ENCODE assay signal across 12 cellular contexts in genomic region chr4:77827343-77827742, GRCh38. TPM values are rescaled to one million over a fixed set of nuclear protein-coding genes. Genes with fewer than 3 reads are reported as not detected.
DNase-seq lines count a peak whose midpoint lies in the region; ATAC-seq, FAIRE-seq and TF ChIP-seq lines count a peak whose summit lies in the region.
"Had no signal": no experiment of that assay in that cellular context is flagged by ENCODE, and none has a peak within 500 bp of the region (broad histone marks: within the 10 kb centered on the region; RNA-seq: fewer than 3 reads in every experiment).

No MANE protein-coding gene starts in this region.

- H3K4me1 Mint-ChIP-seq in activated CD8-positive, alpha-beta memory T cell treated with anti-CD3 and anti-CD28 coated beads, Interleukin-2, amount 10 ng/mL, durations not matched to agents 7 days and 5 days, result peaks cover 18% of the 10 kb centered on the region

- peak overlapping the region; percentile 45; the same call in 1 of the 2 replicates for H3K27ac ChIP-seq in SU-DHL-6 (ENCODE audit: low read depth, low read length)

- no peaks in the 10 kb centered on the region for H3K79me2 ChIP-seq in SU-DHL-6 (ENCODE audit: insufficient read depth, low read length)

- H3K36me3 Mint-ChIP-seq in activated CD8-positive, alpha-beta memory T cell treated with anti-CD3 and anti-CD28 coated beads, Interleukin-2, amount 10 ng/mL, durations not matched to agents 7 days and 5 days, result no peaks in the 10 kb centered on the region

- peak overlapping the region; percentile 26 for H3K27ac Mint-ChIP-seq in activated CD8-positive, alpha-beta memory T cell treated with anti-CD3 and anti-CD28 coated beads, Interleukin-2, amount 10 ng/mL, durations not matched to agents 7 days and 5 days
- H3K27ac Mint-ChIP-seq: dendritic cell treated with granulocyte-macrophage colony-stimulating factor and Interleukin-4, amounts not matched to agents 40 ng/mL and 50 ng/mL, for 4 days had no signal

- no peaks in the 10 kb centered on the region for H4K20me1 ChIP-seq in SU-DHL-6 (ENCODE audit: low read depth, low read length)

- H3K9me3 ChIP-seq in SU-DHL-6 (ENCODE audit: insufficient read depth, low read length), result no peaks in the 10 kb centered on the region

- H3K4me3 Mint-ChIP-seq in activated CD8-positive, alpha-beta memory T cell treated with anti-CD3 and anti-CD28 coated beads, Interleukin-2, amount 10 ng/mL, durations not matched to agents 7 days and 5 days, result no peak overlapping the region
- H3K4me3 Mint-ChIP-seq: dendritic cell treated with granulocyte-macrophage colony-stimulating factor and Interleukin-4, amounts not matched to agents 40 ng/mL and 50 ng/mL, for 4 days had no signal

- ATAC-seq in activated CD8-positive, alpha-beta memory T cell treated with anti-CD3 and anti-CD28 coated beads, Interleukin-2, amount 10 ng/mL, durations not matched to agents 7 days and 5 days, result peak; percentile 49
- peak; percentile 66 for ATAC-seq in HG02763 (IDR thresholded peaks at IDR 0.05; ENCODE audit: unreplicated experiment)
- peak; percentile 57 for ATAC-seq in stimulated activated naive CD8-positive, alpha-beta T cell treated with anti-CD3 and anti-CD28 coated beads, Interleukin-15, Interleukin-2, amounts not matched to agents 100 U/mL and 50 U/mL, for 24 hours

- H3K27me3 ChIP-seq in SU-DHL-6 (ENCODE audit: low read length), result no peaks in the 10 kb centered on the region

- H3K9me3 Mint-ChIP-seq in activated CD8-positive, alpha-beta memory T cell treated with anti-CD3 and anti-CD28 coated beads, Interleukin-2, amount 10 ng/mL, durations not matched to agents 7 days and 5 days (ENCODE audit: low read depth), result no peaks in the 10 kb centered on the region
- H3K9me3 Mint-ChIP-seq: dendritic cell treated with granulocyte-macrophage colony-stimulating factor and Interleukin-4, amounts not matched to agents 40 ng/mL and 50 ng/mL, for 4 days had no signal

- no peak for FAIRE-seq in HTR-8/SVneo (lab: Jason Lieb, UNC)

- H3K9ac ChIP-seq in SU-DHL-6 (ENCODE audit: low read length), result no peak overlapping the region

- peaks cover 3% of the 10 kb centered on the region; the same call in 1 of the 2 replicates for H3F3A ChIP-seq in SU-DHL-6 (ENCODE audit: insufficient read depth)

- peak overlapping the region; percentile 45 for H3K4me2 ChIP-seq in SU-DHL-6 (ENCODE audit: low read depth, low read length, poor library complexity, severe bottlenecking)
- H3K4me2 ChIP-seq: smooth muscle cell had no signal

- no peaks in the 10 kb centered on the region for H3K27me3 Mint-ChIP-seq in activated CD8-positive, alpha-beta memory T cell treated with anti-CD3 and anti-CD28 coated beads, Interleukin-2, amount 10 ng/mL, durations not matched to agents 7 days and 5 days
- H3K27me3 Mint-ChIP-seq: dendritic cell treated with granulocyte-macrophage colony-stimulating factor and Interleukin-4, amounts not matched to agents 40 ng/mL and 50 ng/mL, for 4 days had no signal

- no peaks in the 10 kb centered on the region for H3K36me3 ChIP-seq in SU-DHL-6 (ENCODE audit: low read length)

- no peak for TF ChIP-seq CTCF in SU-DHL-6 (IDR thresholded peaks at IDR 0.05; ENCODE audit: insufficient read depth, low read length, poor library complexity, severe bottlenecking)

- no peak for DNase-seq in activated CD8-positive, alpha-beta memory T cell treated with anti-CD3 and anti-CD28 coated beads, Interleukin-2, amount 10 ng/mL, durations not matched to agents 7 days and 5 days
- DNase-seq in activated CD8-positive, alpha-beta memory T cell treated with anti-CD3 and anti-CD28 coated beads, Interleukin-2, amount 50 U/mL, for 48 hours, result no peak
- no peak for DNase-seq in stimulated activated naive CD8-positive, alpha-beta T cell treated with anti-CD3 and anti-CD28 coated beads, Interleukin-15, Interleukin-2, amounts not matched to agents 100 U/mL and 50 U/mL, for 24 hours
- no peak for DNase-seq in stimulated activated CD4-positive, alpha-beta T cell treated with anti-CD3 and anti-CD28 coated beads, Interleukin-1b, Interleukin-23, amount 100 ng/mL, for 48 hours
- DNase-seq in RKO (ENCODE audit: low spot score) (no peak), HTR-8/SVneo (ENCODE audit: insufficient read length, low spot score) (no peak)
- DNase-seq: hippocampal formation, NCI-H2171 had no signal

- no peak overlapping the region for H3K4me3 ChIP-seq in SU-DHL-6 (ENCODE audit: insufficient read depth, low read length, poor library complexity, severe bottlenecking)
- H3K4me3 ChIP-seq: smooth muscle cell had no signal

- no peak overlapping the region for H2AFZ ChIP-seq in SU-DHL-6 (ENCODE audit: low read depth, low read length, severe bottlenecking)

- no peaks in the 10 kb centered on the region for H3K9me2 ChIP-seq in SU-DHL-6 (replicated peaks; ENCODE audit: insufficient read depth, low read length)

- CTCF ChIA-PET in activated CD8-positive, alpha-beta memory T cell treated with anti-CD3 and anti-CD28 coated beads, Interleukin-2, amount 10 ng/mL, durations not matched to agents 7 days and 5 days (lab: Charles Lee), result interaction anchor here (1.5 kb wide), 1 partner anchor 26 kb away, joined by 5 read pairs; no protein-coding TSS in a partner anchor

RNA-seq across cellular contexts. Expression of gene CNOT6L, which starts 8.2 kb away (rescaled TPM):
- 100 to 1,000 TPM; 103 to 107 TPM for total RNA-seq in activated CD8-positive, alpha-beta memory T cell treated with anti-CD3 and anti-CD28 coated beads, Interleukin-2, amount 10 ng/mL, durations not matched to agents 7 days and 5 days

RNA-seq across cellular contexts. Expression of gene MRPL1, which starts 35.3 kb away (rescaled TPM):
- total RNA-seq in activated CD8-positive, alpha-beta memory T cell treated with anti-CD3 and anti-CD28 coated beads, Interleukin-2, amount 10 ng/mL, durations not matched to agents 7 days and 5 days, result 10 to 100 TPM; 28.5 to 43.2 TPM
